ENCODE assay signal across 16 cellular contexts in genomic region chr22:29879738-29880137, GRCh38. TPM values are rescaled to one million over a fixed set of nuclear protein-coding genes. Genes with fewer than 3 reads are reported as not detected.
A peak's percentile ranks its signal among the peaks of the same experiment; 100 is the strongest.
DNase-seq lines count a peak whose midpoint lies in the region; ATAC-seq and TF ChIP-seq lines count a peak whose summit lies in the region.
"Had no signal": no experiment of that assay in that cellular context is flagged by ENCODE, and none has a peak within 500 bp of the region (broad histone marks: within the 10 kb centered on the region; RNA-seq: fewer than 3 reads in every experiment).

No MANE protein-coding gene starts in this region.

- H3K27ac Mint-ChIP-seq in activated T-cell treated with anti-CD3 and anti-CD28 coated beads, Interleukin-2, amount 50 U/mL, for 72 hours, result no peak overlapping the region
- H3K27ac Mint-ChIP-seq in WTC11, result no peak overlapping the region
- H3K27ac Mint-ChIP-seq in naive B cell, result no peak overlapping the region
- H3K27ac Mint-ChIP-seq: B cell, natural killer cell, T-cell had no signal

- no peaks in the 10 kb centered on the region for H3K9me3 Mint-ChIP-seq in activated T-cell treated with anti-CD3 and anti-CD28 coated beads, Interleukin-2, amount 50 U/mL, for 4 hours
- no peaks in the 10 kb centered on the region for H3K9me3 Mint-ChIP-seq in activated T-cell treated with anti-CD3 and anti-CD28 coated beads, Interleukin-2, amount 50 U/mL, for 72 hours
- peaks cover 6% of the 10 kb centered on the region; the same call in 1 of the 2 replicates for H3K9me3 Mint-ChIP-seq in WTC11
- H3K9me3 Mint-ChIP-seq in naive B cell, result no peaks in the 10 kb centered on the region
- H3K9me3 Mint-ChIP-seq: natural killer cell, T-cell had no signal

- POLR2A ChIA-PET in WTC11 (lab: Charles Lee), result no interaction called here

- peaks cover 4% of the 10 kb centered on the region for H3K27me3 Mint-ChIP-seq in activated T-cell treated with anti-CD3 and anti-CD28 coated beads, Interleukin-2, amount 50 U/mL, for 4 hours (ENCODE audit: low read depth)
- peaks cover 9% of the 10 kb centered on the region for H3K27me3 Mint-ChIP-seq in activated T-cell treated with anti-CD3 and anti-CD28 coated beads, Interleukin-2, amount 50 U/mL, for 72 hours (ENCODE audit: low read depth)
- H3K27me3 Mint-ChIP-seq in WTC11 (ENCODE audit: low read depth) (peaks cover 8% of the 10 kb centered on the region; the same call in 1 of the 2 replicates), naive B cell (peaks cover 0 to 12% (median 8%) of the 10 kb centered on the region in 3 donors)

- H3K4me3 Mint-ChIP-seq in activated T-cell treated with anti-CD3 and anti-CD28 coated beads, Interleukin-2, amount 50 U/mL, for 4 hours, result no peak overlapping the region
- H3K4me3 Mint-ChIP-seq in activated T-cell treated with anti-CD3 and anti-CD28 coated beads, Interleukin-2, amount 50 U/mL, for 72 hours, result no peak overlapping the region
- H3K4me3 Mint-ChIP-seq in WTC11 (no peak overlapping the region), naive B cell (peak overlapping the region in 1 of 8 donors; percentile 44)
- H3K4me3 Mint-ChIP-seq: B cell, natural killer cell, T-cell had no signal

- CTCF ChIA-PET in WTC11 (lab: Charles Lee), result no interaction called here

- peak; percentile 14 to 25 for ATAC-seq in activated T-cell treated with anti-CD3 and anti-CD28 coated beads, Interleukin-2, amount 50 U/mL, for 4 hours
- ATAC-seq in activated T-cell treated with anti-CD3 and anti-CD28 coated beads, Interleukin-2, amount 50 U/mL, for 72 hours (replicated peaks in 1 of 2), result no peak
- ATAC-seq in WTC11 (no peak; the same call in 1 of the 2 replicates), naive B cell (ENCODE audit: low read depth in 2 of 2) (peak; percentile 26 to 42), GM18861 (IDR thresholded peaks at IDR 0.05; ENCODE audit: unreplicated experiment) (no peak), GM21723 (IDR thresholded peaks at IDR 0.05; ENCODE audit: unreplicated experiment) (no peak)
- ATAC-seq: left ventricle myocardium superior, T-cell had no signal

- H3K36me3 Mint-ChIP-seq in activated T-cell treated with anti-CD3 and anti-CD28 coated beads, Interleukin-2, amount 50 U/mL, for 4 hours (ENCODE audit: insufficient read depth), result no peaks in the 10 kb centered on the region
- peaks cover 0 to 2% of the 10 kb centered on the region in 2 donors for H3K36me3 Mint-ChIP-seq in activated T-cell treated with anti-CD3 and anti-CD28 coated beads, Interleukin-2, amount 50 U/mL, for 72 hours (ENCODE audit: insufficient read depth in 2 of 2)
- no peaks in the 10 kb centered on the region for H3K36me3 Mint-ChIP-seq in WTC11
- no peaks in the 10 kb centered on the region for H3K36me3 Mint-ChIP-seq in naive B cell
- H3K36me3 Mint-ChIP-seq: natural killer cell, T-cell had no signal

- no peak for TF ChIP-seq CTCF in WTC11 (IDR thresholded peaks at IDR 0.05)

- no peak for DNase-seq in activated T-cell treated with anti-CD3 and anti-CD28 coated beads, Interleukin-2, amount 50 U/mL, for 4 hours
- DNase-seq in activated T-cell treated with anti-CD3 and anti-CD28 coated beads, Interleukin-2, amount 50 U/mL, for 72 hours, result no peak
- DNase-seq in HK-2 (ENCODE audit: unreplicated experiment) (peak; percentile 17), WTC11 (ENCODE audit: low spot score) (no peak), naive B cell (no peak), NCI-H2227 treated with DMSO at 0.1 percent for 48 hours (lab: John Stamatoyannopoulos, UW) (no peak)
- DNase-seq: activated CD4-positive, alpha-beta T cell treated with anti-CD3 and anti-CD28 coated beads, Interleukin-2, amount 50 U/mL, for 4 hours; GOT3; left ventricle myocardium superior; natural killer cell; retina; stomach had no signal

- peaks cover 10% of the 10 kb centered on the region for H3K4me1 Mint-ChIP-seq in activated T-cell treated with anti-CD3 and anti-CD28 coated beads, Interleukin-2, amount 50 U/mL, for 4 hours (ENCODE audit: low read depth)
- no peaks in the 10 kb centered on the region for H3K4me1 Mint-ChIP-seq in activated T-cell treated with anti-CD3 and anti-CD28 coated beads, Interleukin-2, amount 50 U/mL, for 72 hours (ENCODE audit: low read depth)
- H3K4me1 Mint-ChIP-seq in WTC11, result peaks cover 6% of the 10 kb centered on the region
- peaks cover 6 to 14% (median 11%) of the 10 kb centered on the region in 3 donors for H3K4me1 Mint-ChIP-seq in naive B cell

TF ChIP-seq in WTC11, 78 proteins besides CTCF, POLR2A, EP300 and RAD21:
- TF ChIP-seq ATF1 (CRISPR knock-in tag; IDR thresholded peaks at IDR 0.05) (no peak), USF2 (CRISPR knock-in tag; IDR thresholded peaks at IDR 0.05) (peak; percentile 42; the same call in 1 of the 2 replicates), NFYB (CRISPR knock-in tag; conservative IDR thresholded peaks at IDR 0.05; ENCODE audit: low read depth) (peak; percentile 59)

RNA-seq across cellular contexts. Expression of gene MTMR3, which starts 3.2 kb away (rescaled TPM):
- total RNA-seq in activated T-cell treated with anti-CD3 and anti-CD28 coated beads, Interleukin-2, amount 50 U/mL, for 4 hours, result 10 to 100 TPM; 15.2 to 19.8 (median 15.8) TPM
- 10 to 100 TPM; 37.8 to 40.7 TPM for total RNA-seq in activated T-cell treated with anti-CD3 and anti-CD28 coated beads, Interleukin-2, amount 50 U/mL, for 72 hours
- 17.0 to 19.5 TPM (median 19.2 TPM) in 3 replicates for total RNA-seq in WTC11 (2021)
- polyA plus RNA-seq in naive B cell (ENCODE audit: low read depth in 6 of 6), result 10 to 100 TPM in 5 of 6 donors, 1 to 10 TPM in 1; 7.4 to 25.4 (median 15.5) TPM

RNA-seq across cellular contexts. Expression of gene ASCC2, which starts 41.7 kb away (rescaled TPM):
- total RNA-seq in activated T-cell treated with anti-CD3 and anti-CD28 coated beads, Interleukin-2, amount 50 U/mL, for 4 hours, result 10 to 100 TPM; 83.5 to 95.7 (median 84.9) TPM
- total RNA-seq in activated T-cell treated with anti-CD3 and anti-CD28 coated beads, Interleukin-2, amount 50 U/mL, for 72 hours, result 10 to 100 TPM; 77.7 to 81.7 TPM
- 42.2 to 43.9 TPM (median 43.6 TPM) in 3 replicates for total RNA-seq in WTC11 (2021)
- polyA plus RNA-seq in naive B cell (ENCODE audit: low read depth in 6 of 6), result 10 to 100 TPM; 35.1 to 70.0 (median 42.1) TPM

Comparison
In these comparisons a context has a peak if more than half of its experiments do, and no peak if none do; other contexts are left out.
1. ATAC-seq: peak in activated T-cell treated with anti-CD3 and anti-CD28 coated beads, Interleukin-2, amount 50 U/mL, for 4 hours (2 of 2) and naive B cell (2 of 2); none in activated T-cell treated with anti-CD3 and anti-CD28 coated beads, Interleukin-2, amount 50 U/mL, for 72 hours (0 of 2), WTC11 (single experiment), GM18861 (single experiment) and GM21723 (single experiment).